Comparison of ENCODE assay signal across 9 cellular contexts in genomic region chr2:74392449-74392743, GRCh38. TPM values are rescaled to one million over a fixed set of nuclear protein-coding genes. Genes with fewer than 3 reads are reported as not detected.
DNase-seq lines count a peak whose midpoint lies in the region; ATAC-seq lines count a peak whose summit lies in the region.
"Had no signal": no experiment of that assay in that cellular context is flagged by ENCODE, and none has a peak within 500 bp of the region (broad histone marks: within the 10 kb centered on the region; RNA-seq: fewer than 3 reads in every experiment).

No MANE protein-coding gene starts in this region.

- H3K27ac ChIP-seq in right cardiac atrium (ENCODE audit: low read length) (no peak overlapping the region), angular gyrus (ENCODE audit: low read depth, low read length) (peak overlapping the region; percentile 99), mucosa of rectum (ENCODE audit: low read depth in 2 of 2, low read length in 2 of 2) (no peak overlapping the region)

- DNase-seq in right cardiac atrium (no peak), cardiac septum (ENCODE audit: low spot score) (no peak), pons (ENCODE audit: low spot score) (no peak), germinal center (ENCODE audit: low spot score) (no peak)

- H3K4me3 ChIP-seq in right cardiac atrium (ENCODE audit: low read length) (peak overlapping the region; percentile 95), mucosa of rectum (ENCODE audit: low read length in 2 of 2) (peak overlapping the region in 1 of 2 donors; percentile 83)

- H3K27me3 ChIP-seq in right cardiac atrium (ENCODE audit: control insufficient read depth, insufficient read depth) (no peaks in the 10 kb centered on the region), mucosa of rectum (ENCODE audit: control insufficient read depth in 2 of 2, insufficient read depth in 2 of 2, low read length in 2 of 2) (no peaks in the 10 kb centered on the region)
- H3K27me3 ChIP-seq: body of pancreas had no signal

- no peaks in the 10 kb centered on the region for H3K36me3 ChIP-seq in mucosa of rectum (ENCODE audit: control insufficient read depth in 2 of 2, insufficient read depth in 2 of 2, low read length in 2 of 2)

- peak overlapping the region; percentile 82 to 90 for H3K9ac ChIP-seq in mucosa of rectum (ENCODE audit: low read depth in 1 of 2, low read length in 2 of 2)

- ATAC-seq in right cardiac atrium (peak; percentile 11 to 20), GM18502 (IDR thresholded peaks at IDR 0.05; ENCODE audit: poor library complexity, unreplicated experiment) (no peak), GM18909 (IDR thresholded peaks at IDR 0.05; ENCODE audit: poor library complexity, unreplicated experiment) (no peak)

- intact Hi-C loops in right cardiac atrium (cut with DNase I) (no loop called here), cardiac septum (cut with DNase I) (loop anchor here (5.0 to 10.0 kb wide), 3 partner anchors 60 to 568 kb away; partner anchors contain the start of gene STAMBP)

- H3K9me3 ChIP-seq in right cardiac atrium (ENCODE audit: control insufficient read depth, low read length) (no peaks in the 10 kb centered on the region), mucosa of rectum (ENCODE audit: control insufficient read depth in 2 of 2, low read length in 2 of 2) (no peaks in the 10 kb centered on the region)
- H3K9me3 ChIP-seq: body of pancreas had no signal

- peaks cover 4% of the 10 kb centered on the region for H3K4me1 ChIP-seq in right cardiac atrium (ENCODE audit: control insufficient read depth, insufficient read depth, low read length)
- H3K4me1 ChIP-seq in mucosa of rectum (ENCODE audit: control insufficient read depth in 2 of 2, insufficient read depth in 2 of 2, low read length in 2 of 2): peaks cover 21 to 23% of the 10 kb centered on the region in 2 donors

- 70% methylated on average over 13 of the region's 13 CpGs for WGBS in right cardiac atrium

RNA-seq across cellular contexts. Expression of gene DCTN1, which starts 12.3 kb away (rescaled TPM):
- total RNA-seq in right cardiac atrium (100 to 1,000 TPM; 102 to 131 (median 125) TPM), cardiac septum (233 TPM)
- 71.7 TPM for polyA plus RNA-seq in right cardiac atrium

RNA-seq across cellular contexts. Expression of gene C2orf81, which starts 29.0 kb away (rescaled TPM):
- 1 to 10 TPM in 3 of 4 donors, under 1 TPM in 1; 0.88 to 1.6 (median 1.1) TPM for total RNA-seq in right cardiac atrium
- polyA plus RNA-seq in right cardiac atrium: 1.00 TPM
- 1.1 TPM for total RNA-seq in cardiac septum

RNA-seq across cellular contexts. Expression of gene WDR54, which starts 29.1 kb away (rescaled TPM):
- total RNA-seq in right cardiac atrium (1 to 10 TPM; 3.4 to 4.5 (median 3.5) TPM), cardiac septum (2.6 TPM)
- 3.4 TPM for polyA plus RNA-seq in right cardiac atrium

RNA-seq across cellular contexts. Expression of gene SLC4A5, which starts 49.2 kb away (rescaled TPM):
- 1 to 10 TPM in 3 of 4 donors, under 1 TPM in 1; 0.29 to 2.8 (median 1.1) TPM for total RNA-seq in right cardiac atrium
- 0.79 TPM for polyA plus RNA-seq in right cardiac atrium
- 3.6 TPM for total RNA-seq in cardiac septum

RNA-seq across cellular contexts. Expression of gene RTKN, which starts 49.3 kb away (rescaled TPM):
- total RNA-seq in right cardiac atrium: 10 to 100 TPM; 21.5 to 27.9 (median 25.9) TPM
- polyA plus RNA-seq in right cardiac atrium: 16.2 TPM
- 18.5 TPM for total RNA-seq in cardiac septum

Comparison
In these comparisons a context has a peak if more than half of its experiments do, and no peak if none do; other contexts are left out.
1. ATAC-seq: peak in right cardiac atrium (2 of 2); none in GM18502 (single experiment) and GM18909 (single experiment).